1 cellular context compared by ENCODE assay signal in the genomic region with DNA sequence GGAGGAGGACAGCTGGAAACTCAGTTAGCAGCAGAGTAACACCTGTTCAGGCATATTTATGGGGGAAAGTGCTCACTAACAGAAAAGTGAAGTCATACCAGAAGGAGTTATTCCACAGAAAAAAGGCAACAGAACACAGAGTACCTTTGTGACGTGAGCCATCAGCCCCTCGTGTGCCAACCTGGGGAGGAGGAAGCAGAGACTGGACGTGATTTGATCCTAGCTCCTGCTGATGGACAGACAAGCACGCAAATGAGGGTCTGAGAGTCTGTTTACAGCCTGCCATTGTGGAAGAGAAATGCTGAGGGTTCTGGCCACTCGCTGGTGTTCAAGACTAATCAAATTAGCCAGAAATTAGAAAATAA.
TF ChIP-seq lines count a peak whose summit lies in the region.

No MANE protein-coding gene starts in this region.

TF ChIP-seq in GM23338, 12 proteins besides CTCF, POLR2A, EP300 and RAD21 (continued from another document):
- TF ChIP-seq, protein P1, sequence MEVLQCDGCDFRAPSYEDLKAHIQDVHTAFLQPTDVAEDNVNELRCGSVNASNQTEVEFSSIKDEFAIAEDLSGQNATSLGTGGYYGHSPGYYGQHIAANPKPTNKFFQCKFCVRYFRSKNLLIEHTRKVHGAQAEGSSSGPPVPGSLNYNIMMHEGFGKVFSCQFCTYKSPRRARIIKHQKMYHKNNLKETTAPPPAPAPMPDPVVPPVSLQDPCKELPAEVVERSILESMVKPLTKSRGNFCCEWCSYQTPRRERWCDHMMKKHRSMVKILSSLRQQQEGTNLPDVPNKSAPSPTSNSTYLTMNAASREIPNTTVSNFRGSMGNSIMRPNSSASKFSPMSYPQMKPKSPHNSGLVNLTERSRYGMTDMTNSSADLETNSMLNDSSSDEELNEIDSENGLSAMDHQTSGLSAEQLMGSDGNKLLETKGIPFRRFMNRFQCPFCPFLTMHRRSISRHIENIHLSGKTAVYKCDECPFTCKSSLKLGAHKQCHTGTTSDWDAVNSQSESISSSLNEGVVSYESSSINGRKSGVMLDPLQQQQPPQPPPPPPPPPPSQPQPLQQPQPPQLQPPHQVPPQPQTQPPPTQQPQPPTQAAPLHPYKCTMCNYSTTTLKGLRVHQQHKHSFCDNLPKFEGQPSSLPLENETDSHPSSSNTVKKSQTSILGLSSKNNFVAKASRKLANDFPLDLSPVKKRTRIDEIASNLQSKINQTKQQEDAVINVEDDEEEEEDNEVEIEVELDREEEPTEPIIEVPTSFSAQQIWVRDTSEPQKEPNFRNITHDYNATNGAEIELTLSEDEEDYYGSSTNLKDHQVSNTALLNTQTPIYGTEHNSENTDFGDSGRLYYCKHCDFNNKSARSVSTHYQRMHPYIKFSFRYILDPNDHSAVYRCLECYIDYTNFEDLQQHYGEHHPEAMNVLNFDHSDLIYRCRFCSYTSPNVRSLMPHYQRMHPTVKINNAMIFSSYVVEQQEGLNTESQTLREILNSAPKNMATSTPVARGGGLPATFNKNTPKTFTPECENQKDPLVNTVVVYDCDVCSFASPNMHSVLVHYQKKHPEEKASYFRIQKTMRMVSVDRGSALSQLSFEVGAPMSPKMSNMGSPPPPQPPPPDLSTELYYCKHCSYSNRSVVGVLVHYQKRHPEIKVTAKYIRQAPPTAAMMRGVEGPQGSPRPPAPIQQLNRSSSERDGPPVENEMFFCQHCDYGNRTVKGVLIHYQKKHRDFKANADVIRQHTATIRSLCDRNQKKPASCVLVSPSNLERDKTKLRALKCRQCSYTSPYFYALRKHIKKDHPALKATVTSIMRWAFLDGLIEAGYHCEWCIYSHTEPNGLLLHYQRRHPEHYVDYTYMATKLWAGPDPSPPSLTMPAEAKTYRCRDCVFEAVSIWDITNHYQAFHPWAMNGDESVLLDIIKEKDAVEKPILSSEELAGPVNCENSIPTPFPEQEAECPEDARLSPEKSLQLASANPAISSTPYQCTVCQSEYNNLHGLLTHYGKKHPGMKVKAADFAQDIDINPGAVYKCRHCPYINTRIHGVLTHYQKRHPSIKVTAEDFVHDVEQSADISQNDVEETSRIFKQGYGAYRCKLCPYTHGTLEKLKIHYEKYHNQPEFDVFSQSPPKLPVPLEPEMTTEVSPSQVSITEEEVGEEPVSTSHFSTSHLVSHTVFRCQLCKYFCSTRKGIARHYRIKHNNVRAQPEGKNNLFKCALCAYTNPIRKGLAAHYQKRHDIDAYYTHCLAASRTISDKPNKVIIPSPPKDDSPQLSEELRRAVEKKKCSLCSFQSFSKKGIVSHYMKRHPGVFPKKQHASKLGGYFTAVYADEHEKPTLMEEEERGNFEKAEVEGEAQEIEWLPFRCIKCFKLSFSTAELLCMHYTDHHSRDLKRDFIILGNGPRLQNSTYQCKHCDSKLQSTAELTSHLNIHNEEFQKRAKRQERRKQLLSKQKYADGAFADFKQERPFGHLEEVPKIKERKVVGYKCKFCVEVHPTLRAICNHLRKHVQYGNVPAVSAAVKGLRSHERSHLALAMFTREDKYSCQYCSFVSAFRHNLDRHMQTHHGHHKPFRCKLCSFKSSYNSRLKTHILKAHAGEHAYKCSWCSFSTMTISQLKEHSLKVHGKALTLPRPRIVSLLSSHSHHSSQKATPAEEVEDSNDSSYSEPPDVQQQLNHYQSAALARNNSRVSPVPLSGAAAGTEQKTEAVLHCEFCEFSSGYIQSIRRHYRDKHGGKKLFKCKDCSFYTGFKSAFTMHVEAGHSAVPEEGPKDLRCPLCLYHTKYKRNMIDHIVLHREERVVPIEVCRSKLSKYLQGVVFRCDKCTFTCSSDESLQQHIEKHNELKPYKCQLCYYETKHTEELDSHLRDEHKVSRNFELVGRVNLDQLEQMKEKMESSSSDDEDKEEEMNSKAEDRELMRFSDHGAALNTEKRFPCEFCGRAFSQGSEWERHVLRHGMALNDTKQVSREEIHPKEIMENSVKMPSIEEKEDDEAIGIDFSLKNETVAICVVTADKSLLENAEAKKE (CRISPR knock-in tag; IDR thresholded peaks at IDR 0.05), result no peak
- TF ChIP-seq JUNB (IDR thresholded peaks at IDR 0.05; ENCODE audit: unreplicated experiment), result no peak
TF ChIP-seq in GM23338: peak in this region for 0.
